ENCODE assay signal across 11 cellular contexts in the genomic region with DNA sequence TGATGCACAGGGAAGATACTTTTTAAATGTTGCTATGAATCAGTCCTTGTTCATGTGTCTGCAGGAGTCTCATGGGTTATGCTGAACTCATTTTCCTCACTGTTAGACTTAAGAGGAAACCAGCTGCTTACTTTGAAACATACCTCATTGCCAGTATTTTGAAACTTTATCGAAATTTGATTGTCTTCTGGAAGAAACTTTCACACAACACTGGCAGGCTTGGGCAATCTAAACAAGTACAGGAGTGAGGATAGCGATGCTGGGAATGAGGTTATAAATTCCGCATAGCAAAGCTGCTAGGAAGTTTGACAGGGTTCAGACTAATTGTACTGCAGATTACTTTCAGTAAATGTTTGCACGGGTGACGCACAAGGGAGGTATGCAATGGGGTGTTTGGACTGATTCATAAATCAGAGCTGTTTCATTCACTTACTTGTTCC.
DNase-seq lines count a peak whose midpoint lies in the region; FAIRE-seq and TF ChIP-seq lines count a peak whose summit lies in the region.
"Had no signal": no experiment of that assay in that cellular context is flagged by ENCODE, and none has a peak within 500 bp of the region (broad histone marks: within the 10 kb centered on the region; RNA-seq: fewer than 3 reads in every experiment).

No MANE protein-coding gene starts in this region.

- CTCF ChIA-PET in activated CD4-positive, alpha-beta T cell treated with anti-CD3 and anti-CD28 coated beads, Interleukin-2, amount 10 ng/mL, durations not matched to agents 7 days and 5 days (lab: Charles Lee) = no interaction called here

- peak overlapping the region; percentile 22 for H2AFZ ChIP-seq in osteoblast (ENCODE audit: low read length)

- FAIRE-seq in RCC 7860 (lab: Jason Lieb, UNC) (peak; percentile 74), GM12891 (lab: Jason Lieb, UNC) (no peak)

- H3K4me1 ChIP-seq in osteoblast (ENCODE audit: insufficient read depth, low read length) = peaks cover 36% of the 10 kb centered on the region

- H3K9me3 ChIP-seq in osteoblast (ENCODE audit: low read depth, low read length) = no peaks in the 10 kb centered on the region

- H3K27me3 Mint-ChIP-seq in activated CD4-positive, alpha-beta T cell treated with anti-CD3 and anti-CD28 coated beads, Interleukin-2, amount 10 ng/mL, durations not matched to agents 7 days and 5 days = no peaks in the 10 kb centered on the region

- H3K36me3 ChIP-seq in osteoblast (ENCODE audit: insufficient read depth, low read length) = no peaks in the 10 kb centered on the region

- H3K36me3 Mint-ChIP-seq in activated CD4-positive, alpha-beta T cell treated with anti-CD3 and anti-CD28 coated beads, Interleukin-2, amount 10 ng/mL, durations not matched to agents 7 days and 5 days (ENCODE audit: low read depth) = no peaks in the 10 kb centered on the region

- H3K4me2 ChIP-seq in osteoblast (ENCODE audit: insufficient read depth, low read length) = peak overlapping the region; percentile 77

- no peak for TF ChIP-seq CTCF in osteoblast (IDR thresholded peaks at IDR 0.05; ENCODE audit: extremely low read depth, low read depth, low read length)

- H3K4me1 Mint-ChIP-seq in activated CD4-positive, alpha-beta T cell treated with anti-CD3 and anti-CD28 coated beads, Interleukin-2, amount 10 ng/mL, durations not matched to agents 7 days and 5 days = no peaks in the 10 kb centered on the region

- H3K4me3 Mint-ChIP-seq in activated CD4-positive, alpha-beta T cell treated with anti-CD3 and anti-CD28 coated beads, Interleukin-2, amount 10 ng/mL, durations not matched to agents 7 days and 5 days = no peak overlapping the region
- H3K4me3 Mint-ChIP-seq: activated T-cell treated with anti-CD3 and anti-CD28 coated beads, Interleukin-2, amount 50 U/mL, for 4 hours had no signal

- no peaks in the 10 kb centered on the region for H3K9me3 Mint-ChIP-seq in activated CD4-positive, alpha-beta T cell treated with anti-CD3 and anti-CD28 coated beads, Interleukin-2, amount 10 ng/mL, durations not matched to agents 7 days and 5 days
- H3K9me3 Mint-ChIP-seq: activated T-cell treated with anti-CD3 and anti-CD28 coated beads, Interleukin-2, amount 50 U/mL, for 4 hours had no signal

- peak overlapping the region; percentile 33 for H3K4me3 ChIP-seq in osteoblast (ENCODE audit: insufficient read depth, low read length)

- POLR2A ChIA-PET in activated CD4-positive, alpha-beta T cell treated with anti-CD3 and anti-CD28 coated beads, Interleukin-2, amount 10 ng/mL, durations not matched to agents 7 days and 5 days (lab: Charles Lee) = no interaction called here

- TF ChIP-seq POLR2A in GM12891 (IDR thresholded peaks at IDR 0.05; ENCODE audit: low read depth, low read length) = no peak

- no peak overlapping the region for H3K27ac Mint-ChIP-seq in activated CD4-positive, alpha-beta T cell treated with anti-CD3 and anti-CD28 coated beads, Interleukin-2, amount 10 ng/mL, durations not matched to agents 7 days and 5 days

- H3K27ac ChIP-seq in osteoblast (ENCODE audit: low read depth, low read length) = peak overlapping the region; percentile 78

- peak; percentile 78 for DNase-seq in AG20443 (ENCODE audit: low spot score)
- peak; percentile 69 for DNase-seq in RCC 7860 (ENCODE audit: low spot score)
- DNase-seq in fibroblast of peridontal ligament (ENCODE audit: extremely low read depth) = peak; percentile 98
- DNase-seq in osteoblast (ENCODE audit: insufficient read length, low spot score, missing footprints) = peak; percentile 55
- no peak for DNase-seq in GM12891 (ENCODE audit: insufficient read length, low spot score)
- no peak for DNase-seq in HuH-7.5 (ENCODE audit: low spot score)
- DNase-seq in activated CD4-positive, alpha-beta T cell treated with anti-CD3 and anti-CD28 coated beads, Interleukin-2, amount 10 ng/mL, durations not matched to agents 7 days and 5 days = no peak
- no peak for DNase-seq in OCI-M1 (lab: John Stamatoyannopoulos, UW)
- DNase-seq: activated T-cell treated with anti-CD3 and anti-CD28 coated beads, Interleukin-2, amount 50 U/mL, for 4 hours; Karpas-422; stimulated activated CD4-positive, alpha-beta T cell treated with anti-CD3 and anti-CD28 coated beads, Interleukin-2, amount 100 ng/mL, for 48 hours had no signal

- H3K27me3 ChIP-seq in osteoblast (ENCODE audit: insufficient read depth, low read length) = no peaks in the 10 kb centered on the region

- no peaks in the 10 kb centered on the region for H4K20me1 ChIP-seq in osteoblast (ENCODE audit: insufficient read depth, low read length)

- no peaks in the 10 kb centered on the region for H3K79me2 ChIP-seq in osteoblast (ENCODE audit: insufficient read depth, low read length)

TF ChIP-seq in GM12891, 5 proteins besides CTCF, POLR2A, EP300 and RAD21:
- no peak for TF ChIP-seq POU2F2 (IDR thresholded peaks at IDR 0.05; ENCODE audit: low read depth, low read length)
- TF ChIP-seq PAX5 (IDR thresholded peaks at IDR 0.05; ENCODE audit: insufficient read depth, low read length, severe bottlenecking) = no peak
- TF ChIP-seq SPI1 (IDR thresholded peaks at IDR 0.05; ENCODE audit: low read depth, low read length) = no peak
- TF ChIP-seq POLR2AphosphoS5 (IDR thresholded peaks at IDR 0.05; ENCODE audit: low read depth, low read length) = no peak
- TF ChIP-seq TAF1 (IDR thresholded peaks at IDR 0.05; ENCODE audit: low read depth, low read length) = no peak

Comparison
In these comparisons a context has a peak if more than half of its experiments do, and no peak if none do; other contexts are left out.
1. DNase-seq: peak in AG20443 (single experiment), RCC 7860 (single experiment), fibroblast of peridontal ligament (single experiment) and osteoblast (single experiment); none in GM12891 (single experiment), HuH-7.5 (single experiment), activated CD4-positive, alpha-beta T cell treated with anti-CD3 and anti-CD28 coated beads, Interleukin-2, amount 10 ng/mL, durations not matched to agents 7 days and 5 days (single experiment) and OCI-M1 (single experiment).